In the genomic region with DNA sequence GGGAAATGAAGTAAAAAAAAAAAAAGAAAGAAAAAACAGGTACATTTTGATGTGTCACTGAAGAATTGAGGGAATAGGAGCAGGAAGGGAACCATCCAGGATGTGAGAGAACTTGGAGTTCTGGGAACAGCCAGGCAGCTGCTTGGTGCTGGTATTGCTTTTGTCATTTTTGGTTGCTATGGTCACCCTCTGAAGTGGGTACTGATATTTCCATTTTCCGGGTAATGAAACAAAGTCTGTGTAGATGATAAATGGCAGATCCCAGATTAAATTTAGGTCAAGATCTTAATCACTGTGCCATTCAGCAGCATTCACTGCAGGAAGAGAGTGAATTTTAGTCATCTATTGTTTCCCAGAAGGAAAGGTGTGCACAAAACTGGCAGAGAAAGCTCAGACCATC, we compare ENCODE assay signal across 20 cellular contexts.
DNase-seq lines count a peak whose midpoint lies in the region; ATAC-seq, FAIRE-seq and TF ChIP-seq lines count a peak whose summit lies in the region.
"Had no signal": no experiment of that assay in that cellular context is flagged by ENCODE, and none has a peak within 500 bp of the region (broad histone marks: within the 10 kb centered on the region; RNA-seq: fewer than 3 reads in every experiment).

No MANE protein-coding gene starts in this region.

- peaks cover 11 to 29% of the 10 kb centered on the region in 2 donors for H3K27me3 Mint-ChIP-seq in natural killer cell treated with Interleukin-12 subunit alpha and Interleukin-12 subunit beta and Interleukin-15 and Interleukin-18, amount 100 ng/mL, for 72 hours

- H3K4me1 Mint-ChIP-seq in natural killer cell treated with Interleukin-12 subunit alpha and Interleukin-12 subunit beta and Interleukin-15 and Interleukin-18, amount 100 ng/mL, for 72 hours (ENCODE audit: low read depth in 2 of 2), result no peaks in the 10 kb centered on the region
- H3K4me1 Mint-ChIP-seq: nephron had no signal

- no peak for TF ChIP-seq POLR2A in heart left ventricle (IDR thresholded peaks at IDR 0.05)

- H3K36me3 Mint-ChIP-seq in natural killer cell treated with Interleukin-12 subunit alpha and Interleukin-12 subunit beta and Interleukin-15 and Interleukin-18, amount 100 ng/mL, for 72 hours, result no peaks in the 10 kb centered on the region
- H3K36me3 Mint-ChIP-seq: activated naive CD8-positive, alpha-beta T cell; CD8-positive, alpha-beta T cell had no signal

- H3K4me3 ChIP-seq in heart left ventricle (no peak overlapping the region), bronchial epithelial cell (ENCODE audit: low read depth, low read length) (no peak overlapping the region)
- H3K4me3 ChIP-seq: SJSA1, thyroid gland had no signal

- DNase-seq in Right ventricle myocardium inferior (ENCODE audit: missing footprints), result no peak
- no peak for DNase-seq in heart left ventricle
- DNase-seq in NCI-H2029 (lab: John Stamatoyannopoulos, UW), result peak; percentile 68
- peak; percentile 45 for DNase-seq in bronchial epithelial cell (ENCODE audit: low read depth)
- DNase-seq in sciatic nerve (ENCODE audit: low spot score), result no peak
- DNase-seq in natural killer cell treated with Interleukin-12 subunit alpha and Interleukin-12 subunit beta and Interleukin-15 and Interleukin-18, amount 100 ng/mL, for 72 hours (ENCODE audit: low spot score), result no peak
- DNase-seq in GM19239 (ENCODE audit: insufficient read length, low spot score), result no peak
- DNase-seq: CD8-positive, alpha-beta T cell; foreskin melanocyte; HFFc6; NCI-H1930; stimulated activated CD4-positive, alpha-beta T cell treated with anti-CD3 and anti-CD28 coated beads, Interleukin-1b, Interleukin-23, amount 100 ng/mL, for 48 hours; stimulated activated naive CD4-positive, alpha-beta T cell treated with Interleukin-2 at 50 U/mL for 16 hours; thyroid gland had no signal

- TF ChIP-seq CTCF in heart left ventricle (IDR thresholded peaks at IDR 0.05), result no peak
- no peak for TF ChIP-seq CTCF in bronchial epithelial cell (IDR thresholded peaks at IDR 0.05; ENCODE audit: insufficient read depth, low read length, severe bottlenecking)

- H3K4me3 Mint-ChIP-seq in natural killer cell treated with Interleukin-12 subunit alpha and Interleukin-12 subunit beta and Interleukin-15 and Interleukin-18, amount 100 ng/mL, for 72 hours, result no peak overlapping the region
- H3K4me3 Mint-ChIP-seq: activated naive CD8-positive, alpha-beta T cell; CD8-positive, alpha-beta T cell; HFFc6; nephron had no signal

- peaks cover 0 to 9% (median 0%) of the 10 kb centered on the region in 12 donors for H3K4me1 ChIP-seq in heart left ventricle
- H3K4me1 ChIP-seq: parathyroid adenoma, SJSA1, thyroid gland had no signal

- intact Hi-C loops in Right ventricle myocardium inferior (cut with DNase I) (no loop called here), heart left ventricle (cut with DNase I) (no loop called here), sciatic nerve (cut with DNase I) (no loop called here)

- WGBS in heart left ventricle, 4 donors, result 25 to 37% (median 34%) methylated on average over 1 of the region's 1 CpG

- peak; percentile 60 for ATAC-seq in Right ventricle myocardium inferior
- ATAC-seq in heart left ventricle, result no peak
- ATAC-seq in sciatic nerve, result peak; percentile 57
- ATAC-seq in natural killer cell treated with Interleukin-12 subunit alpha and Interleukin-12 subunit beta and Interleukin-15 and Interleukin-18, amount 100 ng/mL, for 72 hours, result no peak
- ATAC-seq: activated CD4-positive, CD25-positive, alpha-beta regulatory T cell treated with anti-CD3 and anti-CD28 coated beads, Interleukin-2, amount 50 U/mL, for 24 hours; CD8-positive, alpha-beta T cell had no signal

- no peaks in the 10 kb centered on the region for H3K27me3 ChIP-seq in heart left ventricle
- H3K27me3 ChIP-seq in bronchial epithelial cell (ENCODE audit: control insufficient read depth, insufficient read depth, low read length), result no peaks in the 10 kb centered on the region
- H3K27me3 ChIP-seq: SJSA1, thyroid gland had no signal

- H3K9me3 Mint-ChIP-seq in natural killer cell treated with Interleukin-12 subunit alpha and Interleukin-12 subunit beta and Interleukin-15 and Interleukin-18, amount 100 ng/mL, for 72 hours, result no peaks in the 10 kb centered on the region

- peaks cover 0 to 40% (median 7%) of the 10 kb centered on the region in 12 donors for H3K9me3 ChIP-seq in heart left ventricle
- H3K9me3 ChIP-seq: SJSA1, thyroid gland had no signal

- H3K27ac ChIP-seq in heart left ventricle, result peak overlapping the region in 1 of 12 donors; percentile 10
- H3K27ac ChIP-seq: HL-60, parathyroid adenoma, SJSA1, thyroid gland had no signal

- no peak for FAIRE-seq in bronchial epithelial cell (lab: Jason Lieb, UNC)
- FAIRE-seq in GM19239 (lab: Jason Lieb, UNC), result no peak

- no peak overlapping the region for H3K27ac Mint-ChIP-seq in natural killer cell treated with Interleukin-12 subunit alpha and Interleukin-12 subunit beta and Interleukin-15 and Interleukin-18, amount 100 ng/mL, for 72 hours
- H3K27ac Mint-ChIP-seq: activated naive CD8-positive, alpha-beta T cell; CD8-positive, alpha-beta T cell; HFFc6; nephron had no signal

- H3K36me3 ChIP-seq in heart left ventricle (peaks cover 0 to 2% (median 0%) of the 10 kb centered on the region in 9 donors), bronchial epithelial cell (ENCODE audit: control insufficient read depth, insufficient read depth, low read length) (no peaks in the 10 kb centered on the region)
- H3K36me3 ChIP-seq: SJSA1, thyroid gland had no signal

Comparison
In these comparisons a context has a peak if more than half of its experiments do, and no peak if none do; other contexts are left out.
1. ATAC-seq: peak in Right ventricle myocardium inferior (single experiment) and sciatic nerve (single experiment); none in heart left ventricle (0 of 4) and natural killer cell treated with Interleukin-12 subunit alpha and Interleukin-12 subunit beta and Interleukin-15 and Interleukin-18, amount 100 ng/mL, for 72 hours (0 of 2).
2. DNase-seq: peak in NCI-H2029 (single experiment) and bronchial epithelial cell (single experiment); none in Right ventricle myocardium inferior (single experiment), heart left ventricle (0 of 5), sciatic nerve (single experiment), natural killer cell treated with Interleukin-12 subunit alpha and Interleukin-12 subunit beta and Interleukin-15 and Interleukin-18, amount 100 ng/mL, for 72 hours (single experiment) and GM19239 (single experiment).